Comparison of ENCODE assay signal across 8 cellular contexts in genomic region chr2:60756097-60757087, GRCh38. TPM values are rescaled to one million over a fixed set of nuclear protein-coding genes. Genes with fewer than 3 reads are reported as not detected.
DNase-seq lines count a peak whose midpoint lies in the region; ATAC-seq, FAIRE-seq and TF ChIP-seq lines count a peak whose summit lies in the region.

Gene PAPOLG (plus strand): TSS chr2:60756268. CDS start chr2:60756479, 211 bp downstream.

- ATAC-seq in GM18520 (IDR thresholded peaks at IDR 0.05; ENCODE audit: unreplicated experiment) (peak; percentile 95), HG03064 (IDR thresholded peaks at IDR 0.05; ENCODE audit: low read depth, unreplicated experiment) (peak; percentile 99)

- no CpG with 5 or more reads among the region's 58 CpGs for WGBS in iPS DF 6.9 (ENCODE audit: insufficient coverage, insufficient read length)

- H3K27ac Mint-ChIP-seq in brain, result peak within 1 kb of the TSS; percentile 98 to 99 (median 98)

- no peaks in the 10 kb centered on the region for H3K4me1 ChIP-seq in iPS DF 6.9 (ENCODE audit: control insufficient read depth, insufficient read depth, low read length)

- H3K4me1 Mint-ChIP-seq in brain, result peaks cover 51% of the 10 kb centered on the region

- H3K27ac ChIP-seq in 22Rv1 (peak within 1 kb of the TSS; percentile 76), iPS DF 6.9 (ENCODE audit: low read length) (no peak within 1 kb of the TSS)

- DNase-seq in NCI-H2107 treated with DMSO at 0.1 percent for 48 hours (lab: John Stamatoyannopoulos, UW; ENCODE audit: unreplicated experiment), result peak; percentile 75
- DNase-seq in iPS DF 6.9 (ENCODE audit: low read depth, low spot score), result peak; percentile 84
- DNase-seq in skeletal muscle cell (ENCODE audit: low read depth), result peak; percentile 62

- TF ChIP-seq CTCF in 22Rv1 (IDR thresholded peaks at IDR 0.05), result no peak
- no peak for TF ChIP-seq CTCF in brain (conservative IDR thresholded peaks at IDR 0.05)

- H3K9me3 ChIP-seq in iPS DF 6.9 (ENCODE audit: control insufficient read depth, insufficient read depth, low read length), result no peaks in the 10 kb centered on the region

- FAIRE-seq in TTC549 (lab: Jason Lieb, UNC), result peak; percentile 96

- no peaks in the 10 kb centered on the region for H3K9me3 Mint-ChIP-seq in brain

- peaks cover 8% of the 10 kb centered on the region for H3K27me3 Mint-ChIP-seq in brain

- peaks cover 5% of the 10 kb centered on the region; the same call in 1 of the 2 replicates for H3K36me3 ChIP-seq in iPS DF 6.9 (ENCODE audit: control insufficient read depth, insufficient read depth, low read length)

- peak within 1 kb of the TSS; percentile 70 for H3K4me3 ChIP-seq in iPS DF 6.9 (ENCODE audit: low read length)
- peak within 1 kb of the TSS; percentile 97 for H3K4me3 ChIP-seq in skeletal muscle cell (ENCODE audit: low read depth, low read length)

- H3K27me3 ChIP-seq in iPS DF 6.9 (ENCODE audit: control insufficient read depth, insufficient read depth, low read length), result no peaks in the 10 kb centered on the region

- peak within 1 kb of the TSS; percentile 98 to 100 (median 98) for H3K4me3 Mint-ChIP-seq in brain

- H3K36me3 Mint-ChIP-seq in brain, result peaks cover 25% of the 10 kb centered on the region

RNA-seq across cellular contexts. Expression of gene PAPOLG, which starts in this region (rescaled TPM):
- polyA plus RNA-seq in brain (ENCODE audit: insufficient read depth, low read depth, low replicate concordance), result 5.0 TPM
